ENCODE assay signal across 4 cellular contexts in the genomic region with DNA sequence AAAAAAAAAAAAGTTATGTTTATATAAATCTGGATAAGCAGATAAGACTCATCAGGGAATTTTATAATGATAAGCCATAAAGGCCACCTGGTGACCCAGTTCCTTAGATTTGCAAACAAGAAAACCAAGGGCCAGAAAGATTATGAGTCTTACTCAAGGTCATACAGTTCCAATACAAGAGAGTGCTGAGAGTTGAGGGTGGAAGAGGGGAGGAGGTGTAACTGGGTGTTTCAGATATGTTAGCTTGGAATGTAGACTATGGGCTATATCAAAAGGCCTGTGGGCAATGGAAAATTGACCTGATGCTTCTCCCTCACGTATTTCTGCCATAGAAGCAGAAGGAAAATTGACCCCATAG.
"Had no signal": no experiment of that assay in that cellular context is flagged by ENCODE, and none has a peak within 500 bp of the region (broad histone marks: within the 10 kb centered on the region; RNA-seq: fewer than 3 reads in every experiment).

No MANE protein-coding gene starts in this region.

- DNase-seq: H9, HCEC 1CT, IMR-90 had no signal

- H3K4me1 Mint-ChIP-seq: GM23338 had no signal

- H3K27ac Mint-ChIP-seq: GM23338, H9 had no signal

- H3K9me3 Mint-ChIP-seq: GM23338 had no signal

- H3K4me3 ChIP-seq: GM23338 had no signal

- ATAC-seq: GM23338 had no signal

- H3K4me3 Mint-ChIP-seq: GM23338, H9 had no signal
